2 cellular contexts compared by ENCODE assay signal in genomic region chr18:9015689-9016088, GRCh38.
TF ChIP-seq lines count a peak whose summit lies in the region.

No MANE protein-coding gene starts in this region.

TF ChIP-seq in IMR-90, 13 proteins besides CTCF, POLR2A, EP300 and RAD21:
- TF ChIP-seq USF2 (IDR thresholded peaks at IDR 0.05; ENCODE audit: low read depth, low read length) = no peak
- no peak for TF ChIP-seq NFE2L2 (IDR thresholded peaks at IDR 0.05; ENCODE audit: low read depth, low read length)
- TF ChIP-seq MAZ (IDR thresholded peaks at IDR 0.05; ENCODE audit: borderline replicate concordance, low read depth, low read length) = no peak
- no peak for TF ChIP-seq ELK1 (IDR thresholded peaks at IDR 0.05; ENCODE audit: borderline replicate concordance, low read depth, low read length)
- TF ChIP-seq CHD1 (IDR thresholded peaks at IDR 0.05; ENCODE audit: low read depth, low read length) = no peak
- TF ChIP-seq BHLHE40 (IDR thresholded peaks at IDR 0.05; ENCODE audit: low read depth, low read length) = no peak
- no peak for TF ChIP-seq CEBPB (IDR thresholded peaks at IDR 0.05; ENCODE audit: low read depth, low read length)
- TF ChIP-seq MAFK (IDR thresholded peaks at IDR 0.05; ENCODE audit: low read depth, low read length) = no peak
- TF ChIP-seq RCOR1 (IDR thresholded peaks at IDR 0.05; ENCODE audit: insufficient replicate concordance, low read length) = no peak
- TF ChIP-seq RFX5 (IDR thresholded peaks at IDR 0.05; ENCODE audit: low read depth, low read length) = no peak
- TF ChIP-seq MXI1 (IDR thresholded peaks at IDR 0.05; ENCODE audit: borderline replicate concordance, low read depth, low read length) = no peak
- TF ChIP-seq FOS (IDR thresholded peaks at IDR 0.05; ENCODE audit: low read depth, low read length) = no peak
- TF ChIP-seq SMC3 (IDR thresholded peaks at IDR 0.05; ENCODE audit: low read depth, low read length) = no peak

TF ChIP-seq in K562, 482 proteins besides CTCF, POLR2A, EP300 and RAD21:
- TF ChIP-seq ZNF778 (CRISPR knock-in tag; IDR thresholded peaks at IDR 0.05) (no peak), WHSC1 (IDR thresholded peaks at IDR 0.05; ENCODE audit: low read length) (peak; percentile 71), ZNF24 (IDR thresholded peaks at IDR 0.05) (no peak), ARID2 (IDR thresholded peaks at IDR 0.05) (0 out of 2 replicates have a peak, but pooled peaks have one; percentile 32), NR4A1 (CRISPR knock-in tag; IDR thresholded peaks at IDR 0.05) (no peak), NR4A1 (tag; IDR thresholded peaks at IDR 0.05) (0 out of 2 replicates have a peak, but pooled peaks have one; percentile 21), AFF1 (IDR thresholded peaks at IDR 0.05; ENCODE audit: low read depth in 1 of 2, partially characterized antibody in 2 of 2) (peak in 1 of 2 experiments; percentile 38), NFXL1 (CRISPR knock-in tag; IDR thresholded peaks at IDR 0.05) (no peak), MLLT1 (IDR thresholded peaks at IDR 0.05) (peak in 1 of 2 experiments; percentile 29; a peak in 1 of 4 replicates), NELFE (IDR thresholded peaks at IDR 0.05; ENCODE audit: insufficient read depth, insufficient read length) (no peak), ZNF280A (IDR thresholded peaks at IDR 0.05; ENCODE audit: low read depth, partially characterized antibody) (no peak), ZNF124 (CRISPR knock-in tag; IDR thresholded peaks at IDR 0.05) (no peak), HDGF (IDR thresholded peaks at IDR 0.05) (peak; percentile 60; the same call in 1 of the 2 replicates), PRDM10 (IDR thresholded peaks at IDR 0.05; ENCODE audit: partially characterized antibody) (no peak)
TF ChIP-seq in K562: peak in this region for 6.
